Comparison of ENCODE assay signal across 19 cellular contexts in genomic region chr7:116393654-116394053, GRCh38.
DNase-seq lines count a peak whose midpoint lies in the region; ATAC-seq and TF ChIP-seq lines count a peak whose summit lies in the region.
"Had no signal": no experiment of that assay in that cellular context is flagged by ENCODE, and none has a peak within 500 bp of the region (broad histone marks: within the 10 kb centered on the region; RNA-seq: fewer than 3 reads in every experiment).

No MANE protein-coding gene starts in this region.

- intact Hi-C loops in MCF 10A (cut with micrococcal nuclease) (no loop called here), breast epithelium (cut with DNase I; ENCODE audit: low total_unique reads) (no loop called here), lower lobe of right lung (cut with DNase I) (no loop called here), upper lobe of right lung (cut with DNase I) (no loop called here)

- H3K27ac ChIP-seq in breast epithelium (peak overlapping the region in 1 of 2 donors; percentile 14), epithelial cell of prostate (peak overlapping the region; percentile 90), lower lobe of right lung (peak overlapping the region; percentile 13), upper lobe of right lung (no peak overlapping the region)
- H3K27ac ChIP-seq: esophagus squamous epithelium had no signal

- peaks cover 6% of the 10 kb centered on the region for H3K36me3 Mint-ChIP-seq in MCF 10A (ENCODE audit: insufficient read depth, unreplicated experiment)
- H3K36me3 Mint-ChIP-seq: CD8-positive, alpha-beta memory T cell; natural killer cell treated with Interleukin-12 subunit alpha and Interleukin-12 subunit beta and Interleukin-15 and Interleukin-18, amount 100 ng/mL, for 72 hours had no signal

- H3K27me3 Mint-ChIP-seq in MCF 10A (ENCODE audit: insufficient read depth, unreplicated experiment): no peaks in the 10 kb centered on the region

- no peak for TF ChIP-seq POLR2A in breast epithelium (IDR thresholded peaks at IDR 0.05)

- no peaks in the 10 kb centered on the region for H3K4me1 ChIP-seq in breast epithelium
- peaks cover 17% of the 10 kb centered on the region for H3K4me1 ChIP-seq in lower lobe of right lung
- H3K4me1 ChIP-seq in upper lobe of right lung: peaks cover 14% of the 10 kb centered on the region

- CTCF ChIA-PET in MCF 10A (lab: Yijun Ruan, JAX): interaction anchor here (0.5 to 0.9 kb wide), 2 partner anchors 49 to 101 kb away, joined by 3 read pairs; no protein-coding TSS in a partner anchor

- BruUV-seq in MCF 10A (replicated peaks; lab: Mats Ljungman, UMichigan): no TSS peak

- peaks cover 8% of the 10 kb centered on the region for H3K9me3 Mint-ChIP-seq in MCF 10A (ENCODE audit: unreplicated experiment)
- H3K9me3 Mint-ChIP-seq: natural killer cell treated with Interleukin-12 subunit alpha and Interleukin-12 subunit beta and Interleukin-15 and Interleukin-18, amount 100 ng/mL, for 72 hours had no signal

- H3K9me3 ChIP-seq in breast epithelium: no peaks in the 10 kb centered on the region
- no peaks in the 10 kb centered on the region for H3K9me3 ChIP-seq in lower lobe of right lung
- H3K9me3 ChIP-seq in upper lobe of right lung: no peaks in the 10 kb centered on the region

- H3K36me3 ChIP-seq in breast epithelium (no peaks in the 10 kb centered on the region), lower lobe of right lung (no peaks in the 10 kb centered on the region), upper lobe of right lung (no peaks in the 10 kb centered on the region)
- H3K36me3 ChIP-seq: esophagus squamous epithelium had no signal

- no peaks in the 10 kb centered on the region for H3K27me3 ChIP-seq in breast epithelium
- H3K27me3 ChIP-seq in lower lobe of right lung (ENCODE audit: low read depth): no peaks in the 10 kb centered on the region
- no peaks in the 10 kb centered on the region for H3K27me3 ChIP-seq in upper lobe of right lung

- TF ChIP-seq CTCF in MCF 10A (IDR thresholded peaks at IDR 0.05; ENCODE audit: unreplicated experiment) (no peak), breast epithelium (IDR thresholded peaks at IDR 0.05) (no peak), lower lobe of right lung (IDR thresholded peaks at IDR 0.05) (no peak), upper lobe of right lung (IDR thresholded peaks at IDR 0.05) (no peak)

- ATAC-seq in lower lobe of right lung (peak; percentile 29 to 37), upper lobe of right lung (peak; percentile 42), GM18517 (IDR thresholded peaks at IDR 0.05; ENCODE audit: unreplicated experiment) (no peak)
- ATAC-seq: natural killer cell treated with Interleukin-12 subunit alpha and Interleukin-12 subunit beta and Interleukin-15 and Interleukin-18, amount 100 ng/mL, for 72 hours had no signal

- peak overlapping the region; percentile 80 for H3K27ac Mint-ChIP-seq in MCF 10A (ENCODE audit: low read depth, unreplicated experiment)
- H3K27ac Mint-ChIP-seq: CD8-positive, alpha-beta memory T cell; natural killer cell treated with Interleukin-12 subunit alpha and Interleukin-12 subunit beta and Interleukin-15 and Interleukin-18, amount 100 ng/mL, for 72 hours had no signal

- H3K4me1 Mint-ChIP-seq in MCF 10A (ENCODE audit: insufficient read depth, unreplicated experiment): peaks cover 29% of the 10 kb centered on the region
- H3K4me1 Mint-ChIP-seq: CD8-positive, alpha-beta memory T cell had no signal

- DNase-seq in MCF 10A (ENCODE audit: unreplicated experiment): peak; percentile 74
- DNase-seq in breast epithelium (ENCODE audit: low spot score in 2 of 2): no peak
- no peak for DNase-seq in epithelial cell of prostate (ENCODE audit: low read depth, low spot score)
- no peak for DNase-seq in lower lobe of right lung
- DNase-seq in upper lobe of right lung: no peak
- DNase-seq in NOMO-1 treated with DMSO at 0.1 percent for 48 hours (lab: John Stamatoyannopoulos, UW; ENCODE audit: unreplicated experiment): no peak
- no peak for DNase-seq in NCI-H2107 (lab: John Stamatoyannopoulos, UW)
- DNase-seq: 8988T; activated CD8-positive, alpha-beta memory T cell treated with anti-CD3 and anti-CD28 coated beads for 24 hours; activated naive CD4-positive, alpha-beta T cell; CD8-positive, alpha-beta memory T cell; central memory CD4-positive, alpha-beta T cell; esophagus squamous epithelium; NCI-H1417 treated with DMSO at 0.1 percent for 48 hours; NCI-H524; RPMI8226; trophoblast cell had no signal

- peak overlapping the region; percentile 19 for H3K4me3 Mint-ChIP-seq in MCF 10A (ENCODE audit: unreplicated experiment)
- H3K4me3 Mint-ChIP-seq: CD8-positive, alpha-beta memory T cell; natural killer cell treated with Interleukin-12 subunit alpha and Interleukin-12 subunit beta and Interleukin-15 and Interleukin-18, amount 100 ng/mL, for 72 hours had no signal

- POLR2A ChIA-PET in MCF 10A (lab: Yijun Ruan, JAX): interaction anchor here (0.7 to 2.4 kb wide), 13 partner anchors 8 to 185 kb away, joined by 3 to 9 read pairs (median 3); partner anchors contain the start of gene CAV2

- H3K4me3 ChIP-seq in breast epithelium: no peak overlapping the region
- no peak overlapping the region for H3K4me3 ChIP-seq in lower lobe of right lung
- no peak overlapping the region for H3K4me3 ChIP-seq in upper lobe of right lung
- H3K4me3 ChIP-seq: esophagus squamous epithelium had no signal
